In genomic region chr2:119028327-119029174, GRCh38 we compare ENCODE assay signal across 9 cellular contexts.
A peak's percentile ranks its signal among the peaks of the same experiment; 100 is the strongest.
DNase-seq lines count a peak whose midpoint lies in the region; ATAC-seq, FAIRE-seq and TF ChIP-seq lines count a peak whose summit lies in the region.
"Had no signal": no experiment of that assay in that cellular context is flagged by ENCODE, and none has a peak within 500 bp of the region (broad histone marks: within the 10 kb centered on the region; RNA-seq: fewer than 3 reads in every experiment).

No MANE protein-coding gene starts in this region.

- H3K4me1 Mint-ChIP-seq in stimulated activated naive CD8-positive, alpha-beta T cell treated with anti-CD3 and anti-CD28 coated beads, Interleukin-15, amount 100 ng/mL, for 72 hours, result no peaks in the 10 kb centered on the region

- no peak overlapping the region for H3K4me3 Mint-ChIP-seq in stimulated activated naive CD8-positive, alpha-beta T cell treated with anti-CD3 and anti-CD28 coated beads, Interleukin-15, amount 100 ng/mL, for 72 hours
- H3K4me3 Mint-ChIP-seq: activated naive CD8-positive, alpha-beta T cell had no signal

- peak; percentile 61 for TF ChIP-seq CTCF in fibroblast of mammary gland (conservative IDR thresholded peaks at IDR 0.05; ENCODE audit: control insufficient read depth, insufficient read depth, low read depth, low read length)

- peak; percentile 10 for DNase-seq in stimulated activated naive CD8-positive, alpha-beta T cell treated with anti-CD3 and anti-CD28 coated beads, Interleukin-15, Interleukin-2, amounts not matched to agents 100 U/mL and 50 U/mL, for 24 hours
- DNase-seq in stimulated activated naive CD8-positive, alpha-beta T cell treated with anti-CD3 and anti-CD28 coated beads, Interleukin-15, amount 100 ng/mL, for 72 hours, result no peak
- peak; percentile 4 for DNase-seq in NCI-H748 treated with DMSO at 0.1 percent for 48 hours (lab: John Stamatoyannopoulos, UW)
- peak; percentile 42 for DNase-seq in fibroblast of mammary gland (ENCODE audit: low read depth)
- DNase-seq in urothelium cell line (ENCODE audit: low spot score), result peak; percentile 76
- DNase-seq in NCI-H2227 (lab: John Stamatoyannopoulos, UW; ENCODE audit: unreplicated experiment), result no peak

- FAIRE-seq in urothelium cell line (lab: Jason Lieb, UNC), result peak; percentile 13

- H3K4me3 ChIP-seq in fibroblast of mammary gland (ENCODE audit: control insufficient read depth, low read depth, low read length), result no peak overlapping the region

- no peak for ATAC-seq in stimulated activated naive CD8-positive, alpha-beta T cell treated with anti-CD3 and anti-CD28 coated beads, Interleukin-15, Interleukin-2, amounts not matched to agents 100 U/mL and 50 U/mL, for 24 hours
- ATAC-seq in stimulated activated naive CD8-positive, alpha-beta T cell treated with anti-CD3 and anti-CD28 coated beads, Interleukin-15, amount 100 ng/mL, for 72 hours, result no peak
- ATAC-seq in GM21786 (IDR thresholded peaks at IDR 0.05; ENCODE audit: unreplicated experiment), result no peak
- ATAC-seq in GM18517 (IDR thresholded peaks at IDR 0.05; ENCODE audit: unreplicated experiment), result no peak

- peaks cover 0 to 4% of the 10 kb centered on the region in 2 donors for H3K9me3 Mint-ChIP-seq in stimulated activated naive CD8-positive, alpha-beta T cell treated with anti-CD3 and anti-CD28 coated beads, Interleukin-15, amount 100 ng/mL, for 72 hours

- peak overlapping the region in 1 of 2 donors; percentile 35 for H3K27ac Mint-ChIP-seq in stimulated activated naive CD8-positive, alpha-beta T cell treated with anti-CD3 and anti-CD28 coated beads, Interleukin-15, amount 100 ng/mL, for 72 hours
- H3K27ac Mint-ChIP-seq: activated naive CD8-positive, alpha-beta T cell had no signal

- peaks cover 29% of the 10 kb centered on the region for H3K27me3 Mint-ChIP-seq in stimulated activated naive CD8-positive, alpha-beta T cell treated with anti-CD3 and anti-CD28 coated beads, Interleukin-15, amount 100 ng/mL, for 72 hours

Comparison
In these comparisons a context has a peak if more than half of its experiments do, and no peak if none do; other contexts are left out.
1. DNase-seq: peak in stimulated activated naive CD8-positive, alpha-beta T cell treated with anti-CD3 and anti-CD28 coated beads, Interleukin-15, Interleukin-2, amounts not matched to agents 100 U/mL and 50 U/mL, for 24 hours (single experiment), NCI-H748 treated with DMSO at 0.1 percent for 48 hours (single experiment), fibroblast of mammary gland (single experiment) and urothelium cell line (single experiment); none in stimulated activated naive CD8-positive, alpha-beta T cell treated with anti-CD3 and anti-CD28 coated beads, Interleukin-15, amount 100 ng/mL, for 72 hours (0 of 2) and NCI-H2227 (single experiment).